Comparison of ENCODE assay signal across 8 cellular contexts in genomic region chr3:156483426-156483825, GRCh38.
DNase-seq lines count a peak whose midpoint lies in the region; ATAC-seq, FAIRE-seq and TF ChIP-seq lines count a peak whose summit lies in the region.

No MANE protein-coding gene starts in this region.

- H3K4me2 ChIP-seq in endothelial cell of umbilical vein (ENCODE audit: insufficient read depth, low read length), result peak overlapping the region; percentile 49

- TF ChIP-seq CTCF in AG04450 (IDR thresholded peaks at IDR 0.05; ENCODE audit: low read depth, low read length) (no peak), endothelial cell of umbilical vein (IDR thresholded peaks at IDR 0.05; ENCODE audit: extremely low read depth in 1 of 2, insufficient read depth in 1 of 2, low read depth in 1 of 2, low read length in 2 of 2) (no peak)

- dilution Hi-C loops in endothelial cell of umbilical vein (cut with MboI; ENCODE audit: extremely low pct_ligation_motif_present, low sequenced_read_pairs), result no loop called here

- H3K9me1 ChIP-seq in endothelial cell of umbilical vein (replicated peaks; ENCODE audit: control insufficient read depth, extremely low read depth, insufficient read depth, low read length), result no peaks in the 10 kb centered on the region

- H3K27me3 ChIP-seq in AG04450 (ENCODE audit: control insufficient read depth, insufficient read depth, low read length) (no peaks in the 10 kb centered on the region), endothelial cell of umbilical vein (ENCODE audit: control insufficient read depth in 2 of 2, insufficient read depth in 2 of 2, low read length in 2 of 2) (no peaks in the 10 kb centered on the region)

- H3K4me3 ChIP-seq in AG04450 (ENCODE audit: low read depth, low read length), result no peak overlapping the region; the same call in 1 of the 2 replicates
- no peak overlapping the region for H3K4me3 ChIP-seq in endothelial cell of umbilical vein (replicated peaks in 1 of 3; ENCODE audit: insufficient read depth in 1 of 3, low read depth in 1 of 3, low read length in 3 of 3)

- no peaks in the 10 kb centered on the region for H3K36me3 ChIP-seq in endothelial cell of umbilical vein (ENCODE audit: control insufficient read depth in 2 of 2, extremely low read depth in 1 of 2, insufficient read depth in 2 of 2, low read length in 2 of 2)

- TF ChIP-seq POLR2A in endothelial cell of umbilical vein (IDR thresholded peaks at IDR 0.05; ENCODE audit: low read depth, low read length), result no peak

- ATAC-seq in GM18520 (IDR thresholded peaks at IDR 0.05; ENCODE audit: unreplicated experiment), result peak; percentile 85
- peak; percentile 79 for ATAC-seq in HG02943 (IDR thresholded peaks at IDR 0.05; ENCODE audit: low read depth, unreplicated experiment)
- ATAC-seq in sciatic nerve, result peak; percentile 71

- DNase-seq in AG04450 (ENCODE audit: low read depth, low spot score) (peak; percentile 33), RCC 7860 (ENCODE audit: low spot score) (peak; percentile 83), endothelial cell of umbilical vein (ENCODE audit: low read depth, low spot score) (peak; percentile 52), sciatic nerve (ENCODE audit: low spot score) (no peak), 8988T (no peak), mesenteric fat pad (ENCODE audit: low spot score) (no peak)

- H3K79me2 ChIP-seq in endothelial cell of umbilical vein (ENCODE audit: control insufficient read depth, insufficient read depth, low read length), result no peaks in the 10 kb centered on the region

- CTCF ChIA-PET in AG04450 (lab: Charles Lee), result interaction anchor here (0.6 to 2.1 kb wide), 5 partner anchors 8 to 34 kb away, joined by 3 to 14 read pairs (median 5); no protein-coding TSS in a partner anchor
- CTCF ChIA-PET in endothelial cell of umbilical vein (lab: Charles Lee), result interaction anchor here (1.0 to 6.0 kb wide), 8 partner anchors 9 to 604 kb away, joined by 3 to 23 read pairs (median 6); no protein-coding TSS in a partner anchor

- intact Hi-C loops in endothelial cell of umbilical vein (cut with micrococcal nuclease) (no loop called here), sciatic nerve (cut with DNase I) (no loop called here)

- peak; percentile 92 for FAIRE-seq in RCC 7860 (lab: Jason Lieb, UNC)
- peak; percentile 26 for FAIRE-seq in endothelial cell of umbilical vein (lab: Jason Lieb, UNC)

- no peaks in the 10 kb centered on the region for H4K20me1 ChIP-seq in endothelial cell of umbilical vein (replicated peaks; ENCODE audit: control insufficient read depth, extremely low read depth, insufficient read depth, low read length)

- POLR2A ChIA-PET in AG04450 (lab: Yijun Ruan, JAX), result no interaction called here
- POLR2A ChIA-PET in endothelial cell of umbilical vein (lab: Charles Lee), result no interaction called here

- no peak overlapping the region for H3K9ac ChIP-seq in endothelial cell of umbilical vein (replicated peaks; ENCODE audit: extremely low read depth, insufficient read depth, low read length)

- no peak overlapping the region for H3K27ac ChIP-seq in AG04450 (ENCODE audit: low read depth, low read length)
- H3K27ac ChIP-seq in endothelial cell of umbilical vein (ENCODE audit: insufficient read depth, low read depth, low read length), result peak overlapping the region; percentile 28

- H3K9me3 ChIP-seq in AG04450 (ENCODE audit: control insufficient read depth, insufficient read depth, low read length), result no peaks in the 10 kb centered on the region
- no peaks in the 10 kb centered on the region for H3K9me3 ChIP-seq in endothelial cell of umbilical vein (replicated peaks; ENCODE audit: control insufficient read depth, insufficient read depth, low read length)

- no TSS peak for BruUV-seq in endothelial cell of umbilical vein (replicated peaks; lab: Mats Ljungman, UMichigan)

- peaks cover 25% of the 10 kb centered on the region for H3K4me1 ChIP-seq in endothelial cell of umbilical vein (ENCODE audit: control insufficient read depth, extremely low read depth, insufficient read depth, low read length)

- peak overlapping the region; percentile 36 for H2AFZ ChIP-seq in endothelial cell of umbilical vein (ENCODE audit: low read depth, low read length)

TF ChIP-seq in endothelial cell of umbilical vein, 7 proteins besides CTCF, POLR2A, EP300 and RAD21:
- TF ChIP-seq JUN (IDR thresholded peaks at IDR 0.05; ENCODE audit: borderline replicate concordance, insufficient read depth, insufficient read length, low read depth) (peak; percentile 28), FOS (IDR thresholded peaks at IDR 0.05; ENCODE audit: borderline replicate concordance, insufficient read depth, low read length) (peak; percentile 63), EZH2 (IDR thresholded peaks at IDR 0.05; ENCODE audit: borderline replicate concordance, low read depth, low read length, severe bottlenecking) (no peak), GATA2 (IDR thresholded peaks at IDR 0.05; ENCODE audit: insufficient read depth, insufficient read length, low read depth, low read length) (no peak)

Comparison
In these comparisons a context has a peak if more than half of its experiments do, and no peak if none do; other contexts are left out.
1. DNase-seq: peak in AG04450 (single experiment), RCC 7860 (single experiment) and endothelial cell of umbilical vein (single experiment); none in sciatic nerve (single experiment), 8988T (single experiment) and mesenteric fat pad (single experiment).
2. Peak in every context shown above with its lines, with median percentiles within 50 percentile points of each other: ATAC-seq.